ENCODE assay signal across 8 cellular contexts in the genomic region with DNA sequence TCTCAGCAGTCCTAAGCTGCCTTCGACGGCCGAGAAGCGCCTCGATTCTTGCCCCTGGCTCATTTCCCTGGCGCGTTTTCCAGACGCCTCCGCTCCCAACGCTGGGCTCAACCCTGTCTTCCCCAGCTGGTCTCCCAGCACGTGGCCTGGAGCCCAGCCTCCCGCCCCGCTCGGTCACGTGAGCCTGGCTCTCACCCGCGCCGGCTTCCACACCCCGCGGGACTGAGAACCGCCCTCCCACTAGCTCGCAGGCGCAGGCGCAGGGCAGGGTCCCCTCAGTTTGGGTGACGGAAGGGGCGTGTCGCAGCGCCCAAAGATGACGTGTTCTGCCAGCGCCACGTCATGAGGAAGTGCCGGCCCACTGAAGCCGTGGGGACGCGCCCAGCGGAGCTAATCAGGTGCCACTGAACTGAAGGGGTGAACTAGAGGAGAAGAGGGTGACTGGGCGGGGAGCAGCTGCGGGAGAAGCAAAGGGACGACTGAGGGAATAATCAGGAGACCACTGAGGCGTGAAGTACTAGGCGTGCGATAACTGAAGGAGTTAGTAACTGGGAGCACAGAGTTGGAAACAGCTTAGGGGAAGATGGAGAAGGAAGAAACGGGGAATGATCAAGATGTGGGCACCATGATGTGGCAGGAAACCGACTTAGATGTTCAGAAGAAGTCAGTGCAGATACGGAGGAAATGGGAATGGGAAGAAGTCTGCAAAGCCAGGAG. TPM values are rescaled to one million over a fixed set of nuclear protein-coding genes. Genes with fewer than 3 reads are reported as not detected.
A peak's percentile ranks its signal among the peaks of the same experiment; 100 is the strongest.
DNase-seq lines count a peak whose midpoint lies in the region; ATAC-seq and TF ChIP-seq lines count a peak whose summit lies in the region.

A gene with protein sequence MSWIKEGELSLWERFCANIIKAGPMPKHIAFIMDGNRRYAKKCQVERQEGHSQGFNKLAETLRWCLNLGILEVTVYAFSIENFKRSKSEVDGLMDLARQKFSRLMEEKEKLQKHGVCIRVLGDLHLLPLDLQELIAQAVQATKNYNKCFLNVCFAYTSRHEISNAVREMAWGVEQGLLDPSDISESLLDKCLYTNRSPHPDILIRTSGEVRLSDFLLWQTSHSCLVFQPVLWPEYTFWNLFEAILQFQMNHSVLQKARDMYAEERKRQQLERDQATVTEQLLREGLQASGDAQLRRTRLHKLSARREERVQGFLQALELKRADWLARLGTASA (plus strand): TSS at position 343 of the 717 bp plus-strand sequence. CDS start 625 bp downstream, outside the sequence.

- peak within 1 kb of the TSS; percentile 95 for H3K27ac Mint-ChIP-seq in activated CD4-positive, alpha-beta T cell treated with anti-CD3 and anti-CD28 coated beads, Interleukin-2, amount 10 ng/mL, durations not matched to agents 24 days and 14 days

- CTCF ChIA-PET in BJ (lab: Yijun Ruan, JAX), result interaction anchor here (0.9 to 8.6 kb wide), 3 partner anchors 14 to 157 kb away, joined by 3 to 73 read pairs (median 3); no protein-coding TSS in a partner anchor

- peaks cover 4% of the 10 kb centered on the region; the same call in 1 of the 2 replicates for H3K36me3 ChIP-seq in BJ (ENCODE audit: control insufficient read depth, insufficient read depth, low read length)
- no peaks in the 10 kb centered on the region for H3K36me3 ChIP-seq in colonic mucosa

- H3K36me3 Mint-ChIP-seq in activated CD4-positive, alpha-beta T cell treated with anti-CD3 and anti-CD28 coated beads, Interleukin-2, amount 10 ng/mL, durations not matched to agents 24 days and 14 days (ENCODE audit: low read depth), result peaks cover 12% of the 10 kb centered on the region

- TF ChIP-seq CTCF in BJ (IDR thresholded peaks at IDR 0.05; ENCODE audit: insufficient read depth, low read depth, low read length) (no peak), colonic mucosa (IDR thresholded peaks at IDR 0.05) (no peak)

- H3K27me3 ChIP-seq in BJ (ENCODE audit: control insufficient read depth, insufficient read depth, low read length) (no peaks in the 10 kb centered on the region; the same call in 1 of the 2 replicates), colonic mucosa (no peaks in the 10 kb centered on the region)

- peak within 1 kb of the TSS; percentile 98 for H3K4me3 Mint-ChIP-seq in activated CD4-positive, alpha-beta T cell treated with anti-CD3 and anti-CD28 coated beads, Interleukin-2, amount 10 ng/mL, durations not matched to agents 24 days and 14 days

- H3K27me3 Mint-ChIP-seq in activated CD4-positive, alpha-beta T cell treated with anti-CD3 and anti-CD28 coated beads, Interleukin-2, amount 10 ng/mL, durations not matched to agents 24 days and 14 days, result peaks cover 5% of the 10 kb centered on the region

- H3K4me3 ChIP-seq in BJ (ENCODE audit: low read depth, low read length) (peak within 1 kb of the TSS; percentile 52), colonic mucosa (peak within 1 kb of the TSS; percentile 60)

- peaks cover 17% of the 10 kb centered on the region for H3K4me1 Mint-ChIP-seq in activated CD4-positive, alpha-beta T cell treated with anti-CD3 and anti-CD28 coated beads, Interleukin-2, amount 10 ng/mL, durations not matched to agents 24 days and 14 days

- DNase-seq in BJ (ENCODE audit: low read depth), result peak; percentile 88
- peak; percentile 95 for DNase-seq in NCI-H526 treated with DMSO at 0.1 percent for 48 hours (lab: John Stamatoyannopoulos, UW)
- DNase-seq in activated CD4-positive, alpha-beta T cell treated with anti-CD3 and anti-CD28 coated beads, Interleukin-2, amount 10 ng/mL, durations not matched to agents 24 days and 14 days, result peak; percentile 100
- peak; percentile 98 for DNase-seq in colonic mucosa
- peak; percentile 99 for DNase-seq in left kidney (ENCODE audit: low read depth, low spot score)
- peak; percentile 98 to 99 for DNase-seq in stimulated activated CD4-positive, alpha-beta T cell treated with anti-CD3 and anti-CD28 coated beads, Interleukin-2, amount 100 ng/mL, for 24 hours

- H3K9me3 ChIP-seq in colonic mucosa, result no peaks in the 10 kb centered on the region

- ATAC-seq in GM19324 (IDR thresholded peaks at IDR 0.05; ENCODE audit: low FRiP score, unreplicated experiment), result peak; percentile 98
- ATAC-seq in HG03469 (IDR thresholded peaks at IDR 0.05; ENCODE audit: unreplicated experiment), result peak; percentile 84

- H3K9ac ChIP-seq in colonic mucosa (ENCODE audit: low read depth in 2 of 2, low read length in 2 of 2), result peak within 1 kb of the TSS; percentile 72 to 79

- POLR2A ChIA-PET in BJ (lab: Charles Lee), result interaction anchor here (0.7 kb wide), 1 partner anchor 54 kb away, joined by 3 read pairs; no protein-coding TSS in a partner anchor

- no peaks in the 10 kb centered on the region for H3K9me3 Mint-ChIP-seq in activated CD4-positive, alpha-beta T cell treated with anti-CD3 and anti-CD28 coated beads, Interleukin-2, amount 10 ng/mL, durations not matched to agents 24 days and 14 days

- peaks cover 13% of the 10 kb centered on the region for H3K4me1 ChIP-seq in colonic mucosa

- intact Hi-C loops in activated CD4-positive, alpha-beta T cell treated with anti-CD3 and anti-CD28 coated beads, Interleukin-2, amount 10 ng/mL, durations not matched to agents 24 days and 14 days (cut with micrococcal nuclease), result loop anchor here (1.0 to 5.0 kb wide), 5 partner anchors 40 to 489 kb away; a partner anchor contains a TSS
- intact Hi-C loops in colonic mucosa (cut with DNase I), result no loop called here

- H3K27ac ChIP-seq in colonic mucosa, result peak within 1 kb of the TSS; percentile 79

RNA-seq across cellular contexts. Expression of the gene that starts here (rescaled TPM):
- 37.2 and 46.2 TPM in 2 replicates for polyA plus RNA-seq in BJ (2011; rRNA removed)
- polyA minus RNA-seq in BJ (2011; rRNA and poly(A)+ RNA removed), result 32.1 and 40.5 TPM in 2 replicates
- 57.0 and 60.2 TPM in 2 replicates for total RNA-seq in activated CD4-positive, alpha-beta T cell treated with anti-CD3 and anti-CD28 coated beads, Interleukin-2, amount 10 ng/mL, durations not matched to agents 24 days and 14 days
- 10 to 100 TPM; 83.5 to 88.5 TPM for total RNA-seq in colonic mucosa

Comparison
In these comparisons a context has a peak if more than half of its experiments do, and no peak if none do; other contexts are left out.
1. Peak in every context shown above with its lines: DNase-seq, ATAC-seq, H3K4me3 ChIP-seq and H3K27ac ChIP-seq.